In the genomic region with DNA sequence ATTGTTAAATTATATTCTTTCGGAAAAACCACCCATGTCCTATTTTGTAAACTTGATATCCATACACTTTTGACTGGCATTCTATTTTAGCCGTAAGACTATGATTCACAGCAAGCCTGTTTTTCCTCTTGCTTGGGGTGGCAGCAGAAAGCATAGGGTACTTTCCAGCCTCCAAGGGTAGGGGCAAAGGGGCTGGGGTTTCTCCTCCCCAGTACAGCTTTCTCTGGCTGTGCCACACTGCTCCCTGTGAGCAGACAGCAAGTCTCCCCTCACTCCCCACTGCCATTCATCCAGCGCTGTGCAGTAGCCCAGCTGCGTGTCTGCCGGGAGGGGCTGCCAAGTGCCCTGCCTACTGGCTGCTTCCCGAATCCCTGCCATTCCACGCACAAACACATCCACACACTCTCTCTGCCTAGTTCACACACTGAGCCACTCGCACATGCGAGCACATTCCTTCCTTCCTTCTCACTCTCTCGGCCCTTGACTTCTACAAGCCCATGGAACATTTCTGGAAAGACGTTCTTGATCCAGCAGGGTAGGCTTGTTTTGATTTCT, we compare ENCODE assay signal across 21 cellular contexts. TPM values are rescaled to one million over a fixed set of nuclear protein-coding genes. Genes with fewer than 3 reads are reported as not detected.
DNase-seq lines count a peak whose midpoint lies in the region; ATAC-seq and TF ChIP-seq lines count a peak whose summit lies in the region.
"Had no signal": no experiment of that assay in that cellular context is flagged by ENCODE, and none has a peak within 500 bp of the region (broad histone marks: within the 10 kb centered on the region; RNA-seq: fewer than 3 reads in every experiment).

No MANE protein-coding gene starts in this region.

- no peaks in the 10 kb centered on the region for H3K36me3 ChIP-seq in heart right ventricle
- H3K36me3 ChIP-seq in aorta (ENCODE audit: control insufficient read depth in 1 of 2, insufficient read depth in 2 of 2, low read length in 1 of 2) = no peaks in the 10 kb centered on the region

- intact Hi-C loops in heart right ventricle (cut with DNase I) = no loop called here
- intact Hi-C loops in Right ventricle myocardium inferior (cut with DNase I) = no loop called here
- intact Hi-C loops in aorta (cut with DNase I) = loop anchor here in 1 of 2 donors (5.0 kb wide), 1 partner anchor 38 kb away; no protein-coding TSS in a partner anchor
- intact Hi-C loops in lower leg skin (cut with DNase I; ENCODE audit: low total_unique reads) = no loop called here

- TF ChIP-seq CTCF in heart right ventricle (IDR thresholded peaks at IDR 0.05) = no peak
- TF ChIP-seq CTCF in omental fat pad (IDR thresholded peaks at IDR 0.05) = no peak
- no peak for TF ChIP-seq CTCF in lower leg skin (IDR thresholded peaks at IDR 0.05)

- 30 to 31% methylated on average over 11 of the region's 11 CpGs for WGBS in heart right ventricle, 2 donors
- 12 to 19% methylated on average over 11 of the region's 11 CpGs for WGBS in aorta, 2 donors
- 16 to 22% methylated on average over 11 of the region's 11 CpGs for WGBS in lower leg skin, 2 donors

- H3K27ac ChIP-seq in heart right ventricle = peak overlapping the region in 1 of 10 donors; percentile 26
- peak overlapping the region in 1 of 2 donors; percentile 76 for H3K27ac ChIP-seq in aorta (ENCODE audit: low read depth in 1 of 2, low read length in 2 of 2)
- H3K27ac ChIP-seq: HL-60 had no signal

- H3K4me1 ChIP-seq in heart right ventricle (peaks cover 0 to 41% (median 24%) of the 10 kb centered on the region in 9 donors), aorta (ENCODE audit: control insufficient read depth in 1 of 2, insufficient read depth in 2 of 2, low read length in 2 of 2) (no peaks in the 10 kb centered on the region)

- peaks cover 0 to 52% (median 33%) of the 10 kb centered on the region in 7 donors for H3K27me3 ChIP-seq in heart right ventricle
- H3K27me3 ChIP-seq in aorta (ENCODE audit: control insufficient read depth in 1 of 2, insufficient read depth in 2 of 2, low read length in 1 of 2) = no peaks in the 10 kb centered on the region

- peak overlapping the region in 4 of 10 donors; percentile 22 to 28 (median 22) for H3K4me3 ChIP-seq in heart right ventricle
- no peak overlapping the region for H3K4me3 ChIP-seq in aorta (ENCODE audit: low read length in 2 of 2)
- H3K4me3 ChIP-seq in lower leg skin (ENCODE audit: low read depth, poor library complexity, severe bottlenecking) = no peak overlapping the region

- peak in 1 of 2 donors; percentile 26 for DNase-seq in heart right ventricle
- DNase-seq in Right ventricle myocardium inferior (ENCODE audit: missing footprints) = no peak
- DNase-seq in fibroblast of gingiva (ENCODE audit: low read depth) = peak; percentile 37
- DNase-seq in omental fat pad (ENCODE audit: low spot score) = no peak
- DNase-seq in aorta = peak; percentile 55 to 77
- no peak for DNase-seq in DMS53 treated with DMSO at 0.1 percent for 48 hours (lab: John Stamatoyannopoulos, UW; ENCODE audit: unreplicated experiment)
- DNase-seq in lower leg skin (ENCODE audit: low spot score in 2 of 2) = no peak
- DNase-seq: ACHN; activated CD4-positive, alpha-beta memory T cell treated with anti-CD3 and anti-CD28 coated beads, Interleukin-2, amount 10 ng/mL, durations not matched to agents 7 days and 5 days; Calu3; foreskin melanocyte; HCEC 1CT; NCI-H187; NCI-H69; T-helper 9 cell had no signal

- no peak for TF ChIP-seq POLR2A in lower leg skin (IDR thresholded peaks at IDR 0.05)

- H3K9me3 ChIP-seq in heart right ventricle (no peaks in the 10 kb centered on the region), aorta (ENCODE audit: control insufficient read depth, low read length) (no peaks in the 10 kb centered on the region)

- peak in 7 of 8 donors; percentile 30 to 74 (median 58) for ATAC-seq in heart right ventricle
- ATAC-seq in Right ventricle myocardium inferior = no peak
- peak; percentile 53 for ATAC-seq in omental fat pad (ENCODE audit: low FRiP score)
- ATAC-seq in aorta (ENCODE audit: low FRiP score) = peak; percentile 47
- no peak for ATAC-seq in GM21390 (IDR thresholded peaks at IDR 0.05; ENCODE audit: unreplicated experiment)
- ATAC-seq: activated T-helper 17 cell treated with anti-CD3 and anti-CD28 coated beads, Interleukin-2, amount 50 U/mL, for 72 hours; stimulated activated memory B cell treated with anti-CD40 and anti-IgM and Interleukin-4, amounts not matched to agents 10 μg/mL and 1 μg/mL and 100 μg/mL, for 72 hours had no signal

RNA-seq across cellular contexts. Expression of a gene that starts 2.1 kb away (rescaled TPM):
- total RNA-seq in heart right ventricle (1 to 10 TPM in 8 of 10 donors, under 1 TPM in 2; 0.68 to 1.9 (median 1.3) TPM), Right ventricle myocardium inferior (1.4 TPM), omental fat pad (1 to 10 TPM; 2.3 to 4.9 (median 3.8) TPM), aorta (10 to 100 TPM in 1 of 2 donors, 1 to 10 TPM in 1; 4.1 to 12.3 TPM), lower leg skin (1 to 10 TPM in 2 of 4 donors, under 1 TPM in 2; 0.59 to 1.8 (median 1.3) TPM)
- polyA plus RNA-seq in heart right ventricle (under 1 TPM; 0.09 to 0.29 TPM), aorta (1 to 10 TPM in 1 of 2 donors, under 1 TPM in 1; 0.13 to 1.6 TPM)
- total RNA-seq: dermis microvascular lymphatic vessel endothelial cell, RPMI7951 had no signal

Comparison
In these comparisons a context has a peak if more than half of its experiments do, and no peak if none do; other contexts are left out.
1. ATAC-seq: peak in heart right ventricle (7 of 8), omental fat pad (single experiment) and aorta (single experiment); none in Right ventricle myocardium inferior (single experiment) and GM21390 (single experiment).
2. DNase-seq: peak in fibroblast of gingiva (single experiment) and aorta (2 of 2); none in Right ventricle myocardium inferior (single experiment), omental fat pad (single experiment), DMS53 treated with DMSO at 0.1 percent for 48 hours (single experiment) and lower leg skin (0 of 2).